ENCODE assay signal across 9 cellular contexts in genomic region chr3:196499807-196500524, GRCh38. TPM values are rescaled to one million over a fixed set of nuclear protein-coding genes. Genes with fewer than 3 reads are reported as not detected.
DNase-seq lines count a peak whose midpoint lies in the region; ATAC-seq, FAIRE-seq and TF ChIP-seq lines count a peak whose summit lies in the region.
"Had no signal": no experiment of that assay in that cellular context is flagged by ENCODE, and none has a peak within 500 bp of the region (broad histone marks: within the 10 kb centered on the region; RNA-seq: fewer than 3 reads in every experiment).

No MANE protein-coding gene starts in this region.

- no peak for FAIRE-seq in endothelial cell of umbilical vein (lab: Jason Lieb, UNC)

- H3K36me3 ChIP-seq in endothelial cell of umbilical vein (ENCODE audit: control insufficient read depth in 2 of 2, extremely low read depth in 1 of 2, insufficient read depth in 2 of 2, low read length in 2 of 2), result peaks cover 0 to 2% of the 10 kb centered on the region in 2 experiments
- no peaks in the 10 kb centered on the region for H3K36me3 ChIP-seq in prostate gland

- DNase-seq in ELR (ENCODE audit: low read depth) (peak; percentile 51), RKO (ENCODE audit: low spot score) (peak; percentile 47), endothelial cell of umbilical vein (ENCODE audit: low read depth, low spot score) (no peak), prostate gland (ENCODE audit: low spot score) (no peak), H4 (ENCODE audit: low spot score) (no peak), RPMI8226 (no peak), GM10266 (ENCODE audit: extremely low spot score) (no peak)

- no peaks in the 10 kb centered on the region for H3K27me3 ChIP-seq in endothelial cell of umbilical vein (ENCODE audit: control insufficient read depth in 2 of 2, insufficient read depth in 2 of 2, low read length in 2 of 2)
- H3K27me3 ChIP-seq in prostate gland (replicated peaks; ENCODE audit: insufficient read depth), result no peaks in the 10 kb centered on the region

- H3K79me2 ChIP-seq in endothelial cell of umbilical vein (ENCODE audit: control insufficient read depth, insufficient read depth, low read length), result peaks cover 77% of the 10 kb centered on the region

- peaks cover 4% of the 10 kb centered on the region for H4K20me1 ChIP-seq in endothelial cell of umbilical vein (replicated peaks; ENCODE audit: control insufficient read depth, extremely low read depth, insufficient read depth, low read length)

- POLR2A ChIA-PET in endothelial cell of umbilical vein (lab: Charles Lee), result no interaction called here

- H3K27ac ChIP-seq in endothelial cell of umbilical vein (ENCODE audit: insufficient read depth, low read depth, low read length), result peak overlapping the region; percentile 77
- H3K27ac ChIP-seq in prostate gland, result peak overlapping the region in 1 of 2 donors; percentile 22

- H3K9me1 ChIP-seq in endothelial cell of umbilical vein (replicated peaks; ENCODE audit: control insufficient read depth, extremely low read depth, insufficient read depth, low read length), result no peaks in the 10 kb centered on the region

- H3K4me2 ChIP-seq in endothelial cell of umbilical vein (ENCODE audit: insufficient read depth, low read length), result peak overlapping the region; percentile 92

- TF ChIP-seq CTCF in endothelial cell of umbilical vein (IDR thresholded peaks at IDR 0.05; ENCODE audit: extremely low read depth in 1 of 2, insufficient read depth in 1 of 2, low read depth in 1 of 2, low read length in 2 of 2) (no peak), prostate gland (IDR thresholded peaks at IDR 0.05) (no peak), GM10266 (IDR thresholded peaks at IDR 0.05; ENCODE audit: control insufficient read depth, insufficient read depth, low read depth, missing control alignments) (no peak)

- H3K9me3 ChIP-seq in endothelial cell of umbilical vein (replicated peaks; ENCODE audit: control insufficient read depth, insufficient read depth, low read length), result no peaks in the 10 kb centered on the region
- H3K9me3 ChIP-seq in prostate gland, result no peaks in the 10 kb centered on the region

- 76% methylated on average over 11 of the region's 11 CpGs for WGBS in prostate gland

- intact Hi-C loops in endothelial cell of umbilical vein (cut with micrococcal nuclease), result loop anchor here (5.0 kb wide), 2 partner anchors 248 to 418 kb away; partner anchors contain the start of gene TFRC
- intact Hi-C loops in prostate gland (cut with DNase I), result no loop called here

- no peak for ATAC-seq in HG03280 (IDR thresholded peaks at IDR 0.05; ENCODE audit: unreplicated experiment)

- H2AFZ ChIP-seq in endothelial cell of umbilical vein (ENCODE audit: low read depth, low read length), result no peak overlapping the region

- H3K9ac ChIP-seq in endothelial cell of umbilical vein (replicated peaks; ENCODE audit: extremely low read depth, insufficient read depth, low read length), result peak overlapping the region; percentile 75

- dilution Hi-C loops in endothelial cell of umbilical vein (cut with MboI; ENCODE audit: extremely low pct_ligation_motif_present, low sequenced_read_pairs), result no loop called here

- peak overlapping the region; percentile 30 to 80 (median 40) for H3K4me3 ChIP-seq in endothelial cell of umbilical vein (replicated peaks in 1 of 3; ENCODE audit: insufficient read depth in 1 of 3, low read depth in 1 of 3, low read length in 3 of 3)
- peak overlapping the region; percentile 62 to 65 for H3K4me3 ChIP-seq in prostate gland

- CTCF ChIA-PET in endothelial cell of umbilical vein (lab: Charles Lee), result no interaction called here

- no peak for TF ChIP-seq POLR2A in endothelial cell of umbilical vein (IDR thresholded peaks at IDR 0.05; ENCODE audit: low read depth, low read length)
- TF ChIP-seq POLR2A in prostate gland (IDR thresholded peaks at IDR 0.05), result no peak

- H3K4me1 ChIP-seq in endothelial cell of umbilical vein (ENCODE audit: control insufficient read depth, extremely low read depth, insufficient read depth, low read length) (peaks cover 13% of the 10 kb centered on the region), prostate gland (replicated peaks) (no peaks in the 10 kb centered on the region)

- no TSS peak for BruUV-seq in endothelial cell of umbilical vein (replicated peaks; lab: Mats Ljungman, UMichigan)

TF ChIP-seq in endothelial cell of umbilical vein, 7 proteins besides CTCF, POLR2A, EP300 and RAD21:
- TF ChIP-seq EZH2 (IDR thresholded peaks at IDR 0.05; ENCODE audit: borderline replicate concordance, low read depth, low read length, severe bottlenecking), result no peak
- TF ChIP-seq POLR2AphosphoS5 (IDR thresholded peaks at IDR 0.05; ENCODE audit: insufficient read depth, low read depth, low read length), result no peak
- no peak for TF ChIP-seq JUN (IDR thresholded peaks at IDR 0.05; ENCODE audit: borderline replicate concordance, insufficient read depth, insufficient read length, low read depth)
- no peak for TF ChIP-seq FOS (IDR thresholded peaks at IDR 0.05; ENCODE audit: borderline replicate concordance, insufficient read depth, low read length)
- TF ChIP-seq MAX (IDR thresholded peaks at IDR 0.05; ENCODE audit: insufficient read depth, insufficient read length), result no peak
- TF ChIP-seq GATA2 (IDR thresholded peaks at IDR 0.05; ENCODE audit: insufficient read depth, insufficient read length, low read depth, low read length), result no peak
- no peak for TF ChIP-seq MYC (IDR thresholded peaks at IDR 0.05; ENCODE audit: low read depth, low read length)

RNA-seq across cellular contexts. Expression of gene RNF168, which starts 3.6 kb away (rescaled TPM):
- total RNA-seq in endothelial cell of umbilical vein (32.9 and 34.9 TPM in 2 replicates), prostate gland (10 to 100 TPM; 17.1 to 30.6 TPM)
- 2.7 and 4.0 TPM in 2 replicates for polyA plus RNA-seq in endothelial cell of umbilical vein
- polyA plus RNA-seq in endothelial cell of umbilical vein (2011; cell fraction: cytosol; rRNA removed), result 4.9 and 5.4 TPM in 2 replicates
- polyA plus RNA-seq in endothelial cell of umbilical vein (2011; cell fraction: nucleus; rRNA removed), result 7.5 and 9.4 TPM in 2 replicates
- 10.4 and 12.2 TPM in 2 replicates for polyA plus RNA-seq in endothelial cell of umbilical vein (2012)
- 19.7 and 25.7 TPM in 2 replicates for polyA minus RNA-seq in endothelial cell of umbilical vein
- 34.1 TPM for polyA minus RNA-seq in endothelial cell of umbilical vein (2011; cell fraction: cytosol; rRNA and poly(A)+ RNA removed)
- polyA minus RNA-seq in endothelial cell of umbilical vein (2011; cell fraction: nucleus; rRNA and poly(A)+ RNA removed), result 23.3 and 24.1 TPM in 2 replicates
- total RNA-seq in H4 (2014; rRNA removed; shearing (Covaris generic)), result 9.5 and 12.6 TPM in 2 replicates

RNA-seq across cellular contexts. Expression of gene SMCO1, which starts 15.2 kb away (rescaled TPM):
- total RNA-seq in endothelial cell of umbilical vein (not detected in 2 replicates), prostate gland (not detected)
- not detected in 2 replicates for polyA plus RNA-seq in endothelial cell of umbilical vein
- polyA plus RNA-seq in endothelial cell of umbilical vein (2011; cell fraction: cytosol; rRNA removed), result not detected in 2 replicates
- not detected in 2 replicates for polyA plus RNA-seq in endothelial cell of umbilical vein (2011; cell fraction: nucleus; rRNA removed)
- polyA plus RNA-seq in endothelial cell of umbilical vein (2012), result not detected in 2 replicates
- polyA minus RNA-seq in endothelial cell of umbilical vein, result not detected in 2 replicates
- polyA minus RNA-seq in endothelial cell of umbilical vein (2011; cell fraction: cytosol; rRNA and poly(A)+ RNA removed), result not detected
- not detected in 2 replicates for polyA minus RNA-seq in endothelial cell of umbilical vein (2011; cell fraction: nucleus; rRNA and poly(A)+ RNA removed)
- not detected in 2 replicates for total RNA-seq in H4 (2014; rRNA removed; shearing (Covaris generic))
- total RNA-seq: dermis microvascular lymphatic vessel endothelial cell had no signal

Comparison
In these comparisons a context has a peak if more than half of its experiments do, and no peak if none do; other contexts are left out.
1. DNase-seq: peak in ELR (single experiment) and RKO (single experiment); none in endothelial cell of umbilical vein (single experiment), prostate gland (single experiment), H4 (single experiment), RPMI8226 (single experiment) and GM10266 (single experiment).